In the genomic region with DNA sequence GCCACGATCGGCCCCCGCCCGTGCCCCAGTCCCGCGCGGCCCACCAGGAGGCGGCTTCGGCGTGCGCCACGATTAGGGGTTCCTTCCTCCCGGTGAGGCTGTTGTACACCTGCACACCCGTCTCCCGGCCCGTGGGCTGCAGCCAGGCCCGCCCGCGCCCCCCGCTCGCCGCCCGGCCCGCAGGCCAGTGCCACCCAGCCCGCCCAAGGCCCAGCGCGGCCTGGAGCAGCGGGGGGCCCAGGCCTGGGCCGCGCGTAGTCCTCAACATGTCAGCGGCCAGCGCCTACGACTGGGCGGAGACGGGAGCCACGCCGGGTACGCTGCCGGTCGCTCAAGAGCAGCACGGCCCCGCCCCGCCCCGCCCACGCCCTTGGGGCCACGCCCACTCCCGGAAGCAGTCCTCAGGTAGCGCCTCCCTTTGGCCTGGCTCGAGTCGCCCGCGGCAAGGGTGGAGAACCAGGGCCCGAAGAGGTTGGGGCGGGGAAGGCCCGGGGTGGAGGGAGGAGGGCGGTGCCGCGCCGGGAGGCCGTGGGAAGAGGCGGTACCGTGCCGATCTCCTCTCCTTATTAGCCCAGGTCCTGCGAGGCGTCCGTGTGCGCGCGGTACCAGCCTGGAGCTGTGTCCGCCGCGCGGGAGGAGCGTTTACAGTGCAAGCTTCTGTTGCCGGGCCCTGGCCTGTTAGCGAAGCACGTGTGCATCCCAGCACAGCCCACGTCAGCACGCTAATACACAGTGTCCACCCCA, we compare ENCODE assay signal across 1 cellular context.
TF ChIP-seq lines count a peak whose summit lies in the region.

A gene with protein sequence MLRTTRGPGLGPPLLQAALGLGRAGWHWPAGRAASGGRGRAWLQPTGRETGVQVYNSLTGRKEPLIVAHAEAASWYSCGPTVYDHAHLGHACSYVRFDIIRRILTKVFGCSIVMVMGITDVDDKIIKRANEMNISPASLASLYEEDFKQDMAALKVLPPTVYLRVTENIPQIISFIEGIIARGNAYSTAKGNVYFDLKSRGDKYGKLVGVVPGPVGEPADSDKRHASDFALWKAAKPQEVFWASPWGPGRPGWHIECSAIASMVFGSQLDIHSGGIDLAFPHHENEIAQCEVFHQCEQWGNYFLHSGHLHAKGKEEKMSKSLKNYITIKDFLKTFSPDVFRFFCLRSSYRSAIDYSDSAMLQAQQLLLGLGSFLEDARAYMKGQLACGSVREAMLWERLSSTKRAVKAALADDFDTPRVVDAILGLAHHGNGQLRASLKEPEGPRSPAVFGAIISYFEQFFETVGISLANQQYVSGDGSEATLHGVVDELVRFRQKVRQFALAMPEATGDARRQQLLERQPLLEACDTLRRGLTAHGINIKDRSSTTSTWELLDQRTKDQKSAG (minus strand): TSS at position 291 of the 744 bp plus-strand sequence. CDS start 23 bp downstream, at position 268.

TF ChIP-seq in K562, 482 proteins besides CTCF, POLR2A, EP300 and RAD21 (continued from another document):
- TF ChIP-seq, protein P1, sequence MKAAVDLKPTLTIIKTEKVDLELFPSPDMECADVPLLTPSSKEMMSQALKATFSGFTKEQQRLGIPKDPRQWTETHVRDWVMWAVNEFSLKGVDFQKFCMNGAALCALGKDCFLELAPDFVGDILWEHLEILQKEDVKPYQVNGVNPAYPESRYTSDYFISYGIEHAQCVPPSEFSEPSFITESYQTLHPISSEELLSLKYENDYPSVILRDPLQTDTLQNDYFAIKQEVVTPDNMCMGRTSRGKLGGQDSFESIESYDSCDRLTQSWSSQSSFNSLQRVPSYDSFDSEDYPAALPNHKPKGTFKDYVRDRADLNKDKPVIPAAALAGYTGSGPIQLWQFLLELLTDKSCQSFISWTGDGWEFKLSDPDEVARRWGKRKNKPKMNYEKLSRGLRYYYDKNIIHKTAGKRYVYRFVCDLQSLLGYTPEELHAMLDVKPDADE (conservative IDR thresholded peaks at IDR 0.05; ENCODE audit: control insufficient read depth, low read depth, low read length): 0 out of 2 replicates have a peak, but pooled peaks have one; percentile 26
- TF ChIP-seq ZFX (CRISPR knock-in tag; IDR thresholded peaks at IDR 0.05) (peak; percentile 90), MYNN (IDR thresholded peaks at IDR 0.05) (no peak), MYNN (CRISPR knock-in tag; IDR thresholded peaks at IDR 0.05) (no peak), CHD2 (IDR thresholded peaks at IDR 0.05; ENCODE audit: low read depth, low read length) (no peak; the same call in 1 of the 2 replicates), MBD2 (IDR thresholded peaks at IDR 0.05; ENCODE audit: borderline replicate concordance, low read depth) (0 out of 2 replicates have a peak, but pooled peaks have one; percentile 11), CTBP1 (IDR thresholded peaks at IDR 0.05; ENCODE audit: borderline replicate concordance) (peak; percentile 48; the same call in 1 of the 2 replicates), HDAC2 (IDR thresholded peaks at IDR 0.05) (peak; percentile 26; the same call in 1 of the 2 replicates), NR1H2 (CRISPR knock-in tag; IDR thresholded peaks at IDR 0.05) (no peak), ZBTB17 (CRISPR knock-in tag; IDR thresholded peaks at IDR 0.05) (no peak), PYGO2 (tag; IDR thresholded peaks at IDR 0.05) (no peak), HSF4 (CRISPR knock-in tag; IDR thresholded peaks at IDR 0.05; ENCODE audit: borderline replicate concordance) (no peak), HEY1 (CRISPR knock-in tag; IDR thresholded peaks at IDR 0.05; ENCODE audit: borderline replicate concordance) (no peak), FOXA1 (IDR thresholded peaks at IDR 0.05; ENCODE audit: borderline replicate concordance) (no peak)
- TF ChIP-seq, protein P2, sequence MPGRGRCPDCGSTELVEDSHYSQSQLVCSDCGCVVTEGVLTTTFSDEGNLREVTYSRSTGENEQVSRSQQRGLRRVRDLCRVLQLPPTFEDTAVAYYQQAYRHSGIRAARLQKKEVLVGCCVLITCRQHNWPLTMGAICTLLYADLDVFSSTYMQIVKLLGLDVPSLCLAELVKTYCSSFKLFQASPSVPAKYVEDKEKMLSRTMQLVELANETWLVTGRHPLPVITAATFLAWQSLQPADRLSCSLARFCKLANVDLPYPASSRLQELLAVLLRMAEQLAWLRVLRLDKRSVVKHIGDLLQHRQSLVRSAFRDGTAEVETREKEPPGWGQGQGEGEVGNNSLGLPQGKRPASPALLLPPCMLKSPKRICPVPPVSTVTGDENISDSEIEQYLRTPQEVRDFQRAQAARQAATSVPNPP (IDR thresholded peaks at IDR 0.05; ENCODE audit: borderline replicate concordance, insufficient read depth, insufficient read length): no peak
- TF ChIP-seq, protein P3, sequence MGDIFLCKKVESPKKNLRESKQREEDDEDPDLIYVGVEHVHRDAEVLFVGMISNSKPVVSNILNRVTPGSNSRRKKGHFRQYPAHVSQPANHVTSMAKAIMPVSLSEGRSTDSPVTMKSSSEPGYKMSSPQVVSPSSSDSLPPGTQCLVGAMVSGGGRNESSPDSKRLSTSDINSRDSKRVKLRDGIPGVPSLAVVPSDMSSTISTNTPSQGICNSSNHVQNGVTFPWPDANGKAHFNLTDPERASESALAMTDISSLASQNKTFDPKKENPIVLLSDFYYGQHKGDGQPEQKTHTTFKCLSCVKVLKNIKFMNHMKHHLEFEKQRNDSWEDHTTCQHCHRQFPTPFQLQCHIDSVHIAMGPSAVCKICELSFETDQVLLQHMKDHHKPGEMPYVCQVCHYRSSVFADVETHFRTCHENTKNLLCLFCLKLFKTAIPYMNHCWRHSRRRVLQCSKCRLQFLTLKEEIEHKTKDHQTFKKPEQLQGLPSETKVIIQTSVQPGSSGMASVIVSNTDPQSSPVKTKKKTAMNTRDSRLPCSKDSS (IDR thresholded peaks at IDR 0.05; ENCODE audit: low read depth, partially characterized antibody): no peak
- TF ChIP-seq, protein P4, sequence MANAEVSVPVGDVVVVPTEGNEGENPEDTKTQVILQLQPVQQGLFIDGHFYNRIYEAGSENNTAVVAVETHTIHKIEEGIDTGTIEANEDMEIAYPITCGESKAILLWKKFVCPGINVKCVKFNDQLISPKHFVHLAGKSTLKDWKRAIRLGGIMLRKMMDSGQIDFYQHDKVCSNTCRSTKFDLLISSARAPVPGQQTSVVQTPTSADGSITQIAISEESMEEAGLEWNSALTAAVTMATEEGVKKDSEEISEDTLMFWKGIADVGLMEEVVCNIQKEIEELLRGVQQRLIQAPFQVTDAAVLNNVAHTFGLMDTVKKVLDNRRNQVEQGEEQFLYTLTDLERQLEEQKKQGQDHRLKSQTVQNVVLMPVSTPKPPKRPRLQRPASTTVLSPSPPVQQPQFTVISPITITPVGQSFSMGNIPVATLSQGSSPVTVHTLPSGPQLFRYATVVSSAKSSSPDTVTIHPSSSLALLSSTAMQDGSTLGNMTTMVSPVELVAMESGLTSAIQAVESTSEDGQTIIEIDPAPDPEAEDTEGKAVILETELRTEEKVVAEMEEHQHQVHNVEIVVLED (CRISPR knock-in tag; IDR thresholded peaks at IDR 0.05): peak; percentile 66; the same call in 1 of the 2 replicates
